25 cellular contexts compared by ENCODE assay signal in genomic region chr1:222891578-222891977, GRCh38.
"Had no signal": no experiment of that assay in that cellular context is flagged by ENCODE, and none has a peak within 500 bp of the region (broad histone marks: within the 10 kb centered on the region; RNA-seq: fewer than 3 reads in every experiment).

No MANE protein-coding gene starts in this region.

- H3K27ac ChIP-seq: lower lobe of right lung, prostate gland, thyroid gland, upper lobe of right lung had no signal

- H3K27me3 Mint-ChIP-seq: activated B cell treated with CpG ODN at 0.5 μM for 24 hours; activated CD4-positive, alpha-beta memory T cell treated with anti-CD3 and anti-CD28 coated beads for 36 hours; activated CD8-positive, alpha-beta memory T cell treated with anti-CD3 and anti-CD28 coated beads, Interleukin-2, amount 10 ng/mL, durations not matched to agents 7 days and 5 days; activated naive CD4-positive, alpha-beta T cell treated with anti-CD3 and anti-CD28 coated beads, Interleukin-2, amount 10 ng/mL, durations not matched to agents 7 days and 5 days; dendritic cell treated with granulocyte-macrophage colony-stimulating factor and Interleukin-4, amounts not matched to agents 40 ng/mL and 50 ng/mL, for 4 days; naive thymus-derived CD8-positive, alpha-beta T cell; stimulated activated naive CD8-positive, alpha-beta T cell treated with anti-CD3 and anti-CD28 coated beads, Interleukin-15, Interleukin-2, amounts not matched to agents 100 ng/mL and 50 ng/mL, for 24 hours; T-helper 17 cell had no signal

- H3K4me1 ChIP-seq: prostate gland, upper lobe of right lung had no signal

- DNase-seq: activated B cell treated with CpG ODN at 0.5 μM for 24 hours; activated CD4-positive, alpha-beta memory T cell treated with anti-CD3 and anti-CD28 coated beads for 36 hours; activated CD4-positive, alpha-beta T cell treated with anti-CD3 and anti-CD28 coated beads for 4 hours; activated CD8-positive, alpha-beta memory T cell treated with anti-CD3 and anti-CD28 coated beads, Interleukin-2, amount 10 ng/mL, durations not matched to agents 7 days and 5 days; activated effector memory CD4-positive, alpha-beta T cell treated with anti-CD3 and anti-CD28 coated beads, Interleukin-2, amount 50 U/mL, for 16 hours; activated naive CD4-positive, alpha-beta T cell treated with anti-CD3 and anti-CD28 coated beads, Interleukin-2, amount 10 ng/mL, durations not matched to agents 7 days and 5 days; activated T-cell treated with anti-CD3 and anti-CD28 coated beads for 4 hours; amygdala; effector CD4-positive, alpha-beta T cell; hypothalamus; left cardiac atrium; lower lobe of right lung; naive thymus-derived CD8-positive, alpha-beta T cell; right cardiac atrium; stimulated activated CD4-positive, alpha-beta T cell treated with anti-CD3 and anti-CD28 coated beads, Interleukin-1b, Interleukin-23, amount 100 ng/mL, for 48 hours; substantia nigra; SW 1271; T-helper 17 cell; thyroid gland; upper lobe of right lung had no signal

- FAIRE-seq: endometrium, frontal cortex had no signal

- ATAC-seq: activated CD8-positive, alpha-beta memory T cell treated with anti-CD3 and anti-CD28 coated beads, Interleukin-2, amount 10 ng/mL, durations not matched to agents 7 days and 5 days; lower lobe of right lung; naive thymus-derived CD8-positive, alpha-beta T cell; T-helper 17 cell had no signal

- H3K36me3 Mint-ChIP-seq: activated CD4-positive, alpha-beta memory T cell treated with anti-CD3 and anti-CD28 coated beads for 36 hours; activated CD8-positive, alpha-beta memory T cell treated with anti-CD3 and anti-CD28 coated beads, Interleukin-2, amount 10 ng/mL, durations not matched to agents 7 days and 5 days; activated naive CD4-positive, alpha-beta T cell treated with anti-CD3 and anti-CD28 coated beads, Interleukin-2, amount 10 ng/mL, durations not matched to agents 7 days and 5 days had no signal

- H3K4me3 Mint-ChIP-seq: activated B cell treated with CpG ODN at 0.5 μM for 24 hours; activated CD4-positive, alpha-beta memory T cell treated with anti-CD3 and anti-CD28 coated beads for 36 hours; activated CD8-positive, alpha-beta memory T cell treated with anti-CD3 and anti-CD28 coated beads, Interleukin-2, amount 10 ng/mL, durations not matched to agents 7 days and 5 days; activated naive CD4-positive, alpha-beta T cell treated with anti-CD3 and anti-CD28 coated beads, Interleukin-2, amount 10 ng/mL, durations not matched to agents 7 days and 5 days; dendritic cell treated with granulocyte-macrophage colony-stimulating factor and Interleukin-4, amounts not matched to agents 40 ng/mL and 50 ng/mL, for 4 days; naive thymus-derived CD8-positive, alpha-beta T cell; stimulated activated naive CD8-positive, alpha-beta T cell treated with anti-CD3 and anti-CD28 coated beads, Interleukin-15, Interleukin-2, amounts not matched to agents 100 ng/mL and 50 ng/mL, for 24 hours; T-helper 17 cell had no signal

- H3K9me3 Mint-ChIP-seq: activated B cell treated with CpG ODN at 0.5 μM for 24 hours; activated CD4-positive, alpha-beta memory T cell treated with anti-CD3 and anti-CD28 coated beads for 36 hours; activated naive CD4-positive, alpha-beta T cell treated with anti-CD3 and anti-CD28 coated beads, Interleukin-2, amount 10 ng/mL, durations not matched to agents 7 days and 5 days; dendritic cell treated with granulocyte-macrophage colony-stimulating factor and Interleukin-4, amounts not matched to agents 40 ng/mL and 50 ng/mL, for 4 days; naive thymus-derived CD8-positive, alpha-beta T cell; stimulated activated naive CD8-positive, alpha-beta T cell treated with anti-CD3 and anti-CD28 coated beads, Interleukin-15, Interleukin-2, amounts not matched to agents 100 ng/mL and 50 ng/mL, for 24 hours had no signal

- H3K36me3 ChIP-seq: lower lobe of right lung, prostate gland, thyroid gland, upper lobe of right lung had no signal

- H3K27me3 ChIP-seq: thyroid gland, upper lobe of right lung had no signal

- H3K4me3 ChIP-seq: lower lobe of right lung, prostate gland, thyroid gland, upper lobe of right lung had no signal

- H3K27ac Mint-ChIP-seq: activated B cell treated with CpG ODN at 0.5 μM for 24 hours; activated CD4-positive, alpha-beta memory T cell treated with anti-CD3 and anti-CD28 coated beads for 36 hours; activated CD8-positive, alpha-beta memory T cell treated with anti-CD3 and anti-CD28 coated beads, Interleukin-2, amount 10 ng/mL, durations not matched to agents 7 days and 5 days; activated naive CD4-positive, alpha-beta T cell treated with anti-CD3 and anti-CD28 coated beads, Interleukin-2, amount 10 ng/mL, durations not matched to agents 7 days and 5 days; dendritic cell treated with granulocyte-macrophage colony-stimulating factor and Interleukin-4, amounts not matched to agents 40 ng/mL and 50 ng/mL, for 4 days; naive thymus-derived CD8-positive, alpha-beta T cell; stimulated activated naive CD8-positive, alpha-beta T cell treated with anti-CD3 and anti-CD28 coated beads, Interleukin-15, Interleukin-2, amounts not matched to agents 100 ng/mL and 50 ng/mL, for 24 hours; T-helper 17 cell had no signal

- H3K9me3 ChIP-seq: lower lobe of right lung, prostate gland, thyroid gland, upper lobe of right lung had no signal
